Comparison of ENCODE assay signal across 26 cellular contexts in genomic region chr1:2777428-2778219, GRCh38. TPM values are rescaled to one million over a fixed set of nuclear protein-coding genes. Genes with fewer than 3 reads are reported as not detected.
DNase-seq lines count a peak whose midpoint lies in the region; ATAC-seq, FAIRE-seq and TF ChIP-seq lines count a peak whose summit lies in the region.
"Had no signal": no experiment of that assay in that cellular context is flagged by ENCODE, and none has a peak within 500 bp of the region (broad histone marks: within the 10 kb centered on the region; RNA-seq: fewer than 3 reads in every experiment).

No MANE protein-coding gene starts in this region.

- no peaks in the 10 kb centered on the region for H3K79me2 ChIP-seq in PC-3 (ENCODE audit: low read length)

- H3K36me3 ChIP-seq in PC-3 (ENCODE audit: low read depth, low read length) (no peaks in the 10 kb centered on the region), kidney (ENCODE audit: control insufficient read depth in 1 of 2, insufficient read depth in 2 of 2, low read length in 2 of 2) (no peaks in the 10 kb centered on the region), esophagus muscularis mucosa (no peaks in the 10 kb centered on the region)
- H3K36me3 ChIP-seq: neural progenitor cell, right lobe of liver, transverse colon had no signal

- intact Hi-C loops in PC-3 (cut with micrococcal nuclease) (no loop called here), kidney (cut with DNase I) (no loop called here), sciatic nerve (cut with DNase I) (no loop called here), esophagus muscularis mucosa (cut with DNase I) (no loop called here)

- H3F3A ChIP-seq in PC-3 (ENCODE audit: low read length, unreplicated experiment), result no peaks in the 10 kb centered on the region

- no peak overlapping the region for H3K27ac ChIP-seq in PC-3 (ENCODE audit: low read length)
- H3K27ac ChIP-seq in kidney (ENCODE audit: low read depth in 2 of 2, low read length in 2 of 2), result no peak overlapping the region
- no peak overlapping the region for H3K27ac ChIP-seq in esophagus muscularis mucosa (replicated peaks in 1 of 4)
- H3K27ac ChIP-seq: C4-2B, dorsolateral prefrontal cortex, neural progenitor cell, right lobe of liver, transverse colon had no signal

- peak; percentile 31 for ATAC-seq in PC-3
- ATAC-seq in sciatic nerve, result no peak
- ATAC-seq in HG03469 (IDR thresholded peaks at IDR 0.05; ENCODE audit: unreplicated experiment), result no peak
- ATAC-seq: GM23338, K562, left colon had no signal

- H3K9ac ChIP-seq in PC-3 (ENCODE audit: low read length) (no peak overlapping the region), kidney (ENCODE audit: low read length in 2 of 2) (no peak overlapping the region)
- H3K9ac ChIP-seq: neural progenitor cell had no signal

- H3K9me3 ChIP-seq in PC-3 (ENCODE audit: low read length) (peaks cover 15% of the 10 kb centered on the region; the same call in 1 of the 2 replicates), kidney (ENCODE audit: control insufficient read depth in 1 of 2, low read length in 2 of 2) (peaks cover 2 to 12% of the 10 kb centered on the region in 2 donors), esophagus muscularis mucosa (peaks cover 0 to 27% (median 22%) of the 10 kb centered on the region in 4 donors)

- no peak overlapping the region for H2AFZ ChIP-seq in PC-3 (ENCODE audit: low read length)
- H2AFZ ChIP-seq: GM23338, neural progenitor cell had no signal

- no TSS peak for BruUV-seq in PC-3 (replicated peaks; lab: Mats Ljungman, UMichigan)

- peak; percentile 2 for DNase-seq in CD1c-positive myeloid dendritic cell (ENCODE audit: extremely low spot score)
- DNase-seq in PC-3, result peak; percentile 21
- peak; percentile 45 for DNase-seq in kidney
- DNase-seq in sciatic nerve (ENCODE audit: low spot score), result peak; percentile 39
- no peak for DNase-seq in stimulated activated naive CD4-positive, alpha-beta T cell (lab: John Stamatoyannopoulos, UW)
- no peak for DNase-seq in esophagus muscularis mucosa (ENCODE audit: extremely low spot score)
- DNase-seq: activated CD4-positive, alpha-beta T cell treated with anti-CD3 and anti-CD28 coated beads, Interleukin-2, amount 50 U/mL, for 48 hours; activated CD4-positive, CD25-positive, alpha-beta regulatory T cell treated with anti-CD3 and anti-CD28 coated beads, Interleukin-2, amount 50 U/mL, for 72 hours; activated naive CD4-positive, alpha-beta T cell treated with anti-CD3 and anti-CD28 coated beads, Interleukin-2, amount 50 U/mL, for 16 hours; amniotic stem cell; Calu3; left colon; NCI-H187 treated with DMSO at 0.1 percent for 48 hours; NCI-H2171; NCI-H510A treated with DMSO at 0.1 percent for 48 hours; NK-92 treated with Interleukin-12 subunit alpha and Interleukin-12 subunit beta, amount 100 ng/mL, for 24 hours; stimulated activated CD4-positive, alpha-beta T cell treated with anti-CD3 and anti-CD28 coated beads, Interleukin-4, amount 100 ng/mL, for 4 hours; transverse colon had no signal

- CTCF ChIA-PET in PC-3 (lab: Charles Lee), result no interaction called here

- H3K4me2 ChIP-seq in PC-3 (ENCODE audit: low read length), result no peak overlapping the region
- H3K4me2 ChIP-seq: GM23338, neural progenitor cell had no signal

- POLR2A ChIA-PET in PC-3 (lab: Charles Lee; ENCODE audit: unreplicated experiment), result no interaction called here

- no peak for FAIRE-seq in kidney (lab: Jason Lieb, UNC)
- FAIRE-seq: frontal cortex, K562 had no signal

- TF ChIP-seq POLR2A in esophagus muscularis mucosa (IDR thresholded peaks at IDR 0.05; ENCODE audit: low read depth), result no peak

- H3K27me3 ChIP-seq in PC-3 (ENCODE audit: low read length) (peaks cover 47% of the 10 kb centered on the region), esophagus muscularis mucosa (peaks cover 0 to 48% (median 0%) of the 10 kb centered on the region in 4 donors)
- H3K27me3 ChIP-seq: neural progenitor cell, right lobe of liver had no signal

- TF ChIP-seq CTCF in PC-3 (conservative IDR thresholded peaks at IDR 0.05; ENCODE audit: low read depth, low read length) (no peak), kidney (IDR thresholded peaks at IDR 0.05; ENCODE audit: borderline replicate concordance, extremely low read depth, insufficient read depth) (no peak), esophagus muscularis mucosa (IDR thresholded peaks at IDR 0.05) (no peak)

- H4K20me1 ChIP-seq in PC-3 (ENCODE audit: low read length), result no peaks in the 10 kb centered on the region

- no peak overlapping the region for H3K4me3 ChIP-seq in PC-3 (ENCODE audit: low read length)
- no peak overlapping the region for H3K4me3 ChIP-seq in kidney (ENCODE audit: low read length in 2 of 2)
- no peak overlapping the region for H3K4me3 ChIP-seq in esophagus muscularis mucosa
- H3K4me3 ChIP-seq: dorsolateral prefrontal cortex, GM23338, K562, neural progenitor cell, right lobe of liver, transverse colon had no signal

- no peaks in the 10 kb centered on the region for H3K4me1 ChIP-seq in PC-3 (ENCODE audit: insufficient read depth, low read length)
- H3K4me1 ChIP-seq in kidney (ENCODE audit: control insufficient read depth in 1 of 2, insufficient read depth in 1 of 2, low read depth in 1 of 2, low read length in 2 of 2), result no peaks in the 10 kb centered on the region
- H3K4me1 ChIP-seq in esophagus muscularis mucosa, result no peaks in the 10 kb centered on the region
- H3K4me1 ChIP-seq: neural progenitor cell, right lobe of liver, transverse colon had no signal

- 52% methylated on average over 4 of the region's 12 CpGs for WGBS in esophagus muscularis mucosa

- no peak for TF ChIP-seq EP300 in esophagus muscularis mucosa (IDR thresholded peaks at IDR 0.05)

- no peaks in the 10 kb centered on the region for H3K9me2 ChIP-seq in PC-3 (replicated peaks; ENCODE audit: low read length)

RNA-seq across cellular contexts. Expression of gene TTC34, which starts 23.9 kb away (rescaled TPM):
- total RNA-seq in PC-3 (2014; rRNA removed) (0.11 and 1.2 TPM in 2 replicates), kidney (2.4 TPM), sciatic nerve (1.4 TPM), esophagus muscularis mucosa (under 1 TPM; under 0.01 to 0.46 (median 0.10) TPM)
- polyA plus RNA-seq in kidney (ENCODE audit: insufficient read depth, low read depth, low replicate concordance), result 0.15 TPM

Comparison
In these comparisons a context has a peak if more than half of its experiments do, and no peak if none do; other contexts are left out.
1. DNase-seq: peak in CD1c-positive myeloid dendritic cell (single experiment), PC-3 (single experiment), kidney (single experiment) and sciatic nerve (single experiment); none in stimulated activated naive CD4-positive, alpha-beta T cell (0 of 6) and esophagus muscularis mucosa (single experiment).